8 cellular contexts compared by ENCODE assay signal in the genomic region with DNA sequence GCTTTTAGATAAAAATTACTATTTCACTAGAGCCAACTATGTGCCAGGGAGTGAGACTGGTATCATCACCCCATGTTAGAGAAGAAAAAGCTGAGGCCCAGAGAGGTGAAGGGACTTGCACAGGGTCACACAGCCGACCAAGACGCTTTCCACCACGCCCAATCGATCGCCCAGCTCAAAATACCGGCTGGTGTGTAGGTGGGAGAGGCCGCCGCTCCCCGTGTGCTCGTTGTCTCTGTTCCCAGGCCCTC.
DNase-seq lines count a peak whose midpoint lies in the region; ATAC-seq and TF ChIP-seq lines count a peak whose summit lies in the region.

No MANE protein-coding gene starts in this region.

- H3K4me1 ChIP-seq in ACC112 (ENCODE audit: control insufficient read depth, insufficient read depth, low read length, unreplicated experiment) (peaks cover 16% of the 10 kb centered on the region), muscle layer of duodenum (ENCODE audit: control insufficient read depth in 1 of 2, insufficient read depth in 2 of 2, low read length in 2 of 2) (peaks cover 7 to 19% of the 10 kb centered on the region in 2 donors)

- H3K9me3 ChIP-seq in muscle layer of duodenum (ENCODE audit: control insufficient read depth in 1 of 2, low read length in 2 of 2) = no peaks in the 10 kb centered on the region

- H2AFZ ChIP-seq in ACC112 (ENCODE audit: low read length, unreplicated experiment) = peak overlapping the region; percentile 43

- H3K27ac ChIP-seq in ACC112 (ENCODE audit: low read depth, low read length) (no peak overlapping the region), muscle layer of duodenum (ENCODE audit: low read length) (no peak overlapping the region)

- H3K79me2 ChIP-seq in ACC112 (ENCODE audit: control insufficient read depth, insufficient read depth, low read length, unreplicated experiment) = no peaks in the 10 kb centered on the region

- H3K36me3 ChIP-seq in ACC112 (ENCODE audit: insufficient read depth, low read length) (no peaks in the 10 kb centered on the region; the same call in 1 of the 2 replicates), muscle layer of duodenum (ENCODE audit: control insufficient read depth in 1 of 2, insufficient read depth in 2 of 2, low read length in 2 of 2) (peaks cover 0 to 2% of the 10 kb centered on the region in 2 donors)

- TF ChIP-seq CTCF in choroid plexus epithelial cell (conservative IDR thresholded peaks at IDR 0.05; ENCODE audit: low read depth, low read length) = no peak

- H3K27me3 ChIP-seq in ACC112 (ENCODE audit: insufficient read depth, low read length) = no peaks in the 10 kb centered on the region
- H3K27me3 ChIP-seq in muscle layer of duodenum (ENCODE audit: low read depth, low read length) = no peaks in the 10 kb centered on the region

- peak overlapping the region; percentile 88 for H3K4me3 ChIP-seq in ACC112 (ENCODE audit: low read depth, low read length)
- H3K4me3 ChIP-seq in choroid plexus epithelial cell (ENCODE audit: low read depth, low read length) = peak overlapping the region; percentile 80
- H3K4me3 ChIP-seq in muscle layer of duodenum (ENCODE audit: low read depth in 1 of 2, low read length in 2 of 2) = peak overlapping the region; percentile 50 to 85

- no peak for ATAC-seq in HG03045 (IDR thresholded peaks at IDR 0.05; ENCODE audit: unreplicated experiment)

- peak; percentile 32 for DNase-seq in LoVo (ENCODE audit: low spot score)
- DNase-seq in choroid plexus epithelial cell (ENCODE audit: low read depth) = no peak
- DNase-seq in SKM-1 (lab: John Stamatoyannopoulos, UW; ENCODE audit: unreplicated experiment) = no peak
- DNase-seq in midbrain (lab: John Stamatoyannopoulos, UW) = no peak
- DNase-seq in HuH-7.5 (ENCODE audit: low spot score) = no peak
